Comparison of ENCODE assay signal across 17 cellular contexts in genomic region chr21:14684071-14684470, GRCh38.
DNase-seq lines count a peak whose midpoint lies in the region; ATAC-seq and TF ChIP-seq lines count a peak whose summit lies in the region.
"Had no signal": no experiment of that assay in that cellular context is flagged by ENCODE, and none has a peak within 500 bp of the region (broad histone marks: within the 10 kb centered on the region; RNA-seq: fewer than 3 reads in every experiment).

No MANE protein-coding gene starts in this region.

- peaks cover 4% of the 10 kb centered on the region for H3K9me3 Mint-ChIP-seq in activated CD8-positive, alpha-beta T cell treated with anti-CD3 and anti-CD28 coated beads, Interleukin-2, amount 10 ng/mL, durations not matched to agents 7 days and 5 days (ENCODE audit: insufficient read depth)

- peaks cover 14% of the 10 kb centered on the region for H3K36me3 Mint-ChIP-seq in activated CD8-positive, alpha-beta T cell treated with anti-CD3 and anti-CD28 coated beads, Interleukin-2, amount 10 ng/mL, durations not matched to agents 7 days and 5 days (ENCODE audit: low read depth)

- no peak for TF ChIP-seq POLR2A in gastrocnemius medialis (IDR thresholded peaks at IDR 0.05)

- no peaks in the 10 kb centered on the region for H3K27me3 ChIP-seq in gastrocnemius medialis
- H3K27me3 ChIP-seq: sigmoid colon, SJSA1 had no signal

- ATAC-seq in GM18502 (IDR thresholded peaks at IDR 0.05; ENCODE audit: poor library complexity, unreplicated experiment) (peak; percentile 28), GM19395 (IDR thresholded peaks at IDR 0.05; ENCODE audit: unreplicated experiment) (peak; percentile 38), HG03378 (IDR thresholded peaks at IDR 0.05; ENCODE audit: unreplicated experiment) (peak; percentile 32), gastrocnemius medialis (no peak), GM21390 (IDR thresholded peaks at IDR 0.05; ENCODE audit: unreplicated experiment) (no peak)
- ATAC-seq in activated CD8-positive, alpha-beta T cell treated with anti-CD3 and anti-CD28 coated beads, Interleukin-2, amount 10 ng/mL, durations not matched to agents 7 days and 5 days = no peak

- no peak for TF ChIP-seq CTCF in gastrocnemius medialis (IDR thresholded peaks at IDR 0.05 in 4 of 5, conservative IDR thresholded peaks at IDR 0.05 in 1 of 5)

- H3K9me3 ChIP-seq in gastrocnemius medialis = no peaks in the 10 kb centered on the region
- H3K9me3 ChIP-seq: sigmoid colon, SJSA1 had no signal

- peaks cover 41% of the 10 kb centered on the region for H3K4me1 Mint-ChIP-seq in activated CD8-positive, alpha-beta T cell treated with anti-CD3 and anti-CD28 coated beads, Interleukin-2, amount 10 ng/mL, durations not matched to agents 7 days and 5 days (ENCODE audit: low read depth)

- intact Hi-C loops in gastrocnemius medialis (cut with DNase I; ENCODE audit: low total_unique reads) = no loop called here

- H3K4me1 ChIP-seq in gastrocnemius medialis = no peaks in the 10 kb centered on the region
- H3K4me1 ChIP-seq: sigmoid colon, SJSA1 had no signal

- in situ Hi-C loops in gastrocnemius medialis (cut with MboI; ENCODE audit: low sequenced_read_pairs in 4 of 4) = no loop called here

- no peaks in the 10 kb centered on the region for H3K36me3 ChIP-seq in gastrocnemius medialis
- H3K36me3 ChIP-seq: sigmoid colon, SJSA1 had no signal

- no peak overlapping the region for H3K4me3 ChIP-seq in gastrocnemius medialis
- H3K4me3 ChIP-seq: sigmoid colon, SJSA1 had no signal

- no peak overlapping the region for H3K27ac Mint-ChIP-seq in activated CD8-positive, alpha-beta T cell treated with anti-CD3 and anti-CD28 coated beads, Interleukin-2, amount 10 ng/mL, durations not matched to agents 7 days and 5 days
- H3K27ac Mint-ChIP-seq: activated naive CD8-positive, alpha-beta T cell treated with anti-CD3 and anti-CD28 coated beads for 36 hours had no signal

- CTCF ChIA-PET in activated CD8-positive, alpha-beta T cell treated with anti-CD3 and anti-CD28 coated beads, Interleukin-2, amount 10 ng/mL, durations not matched to agents 7 days and 5 days (lab: Charles Lee) = no interaction called here

- no peak overlapping the region for H3K4me3 Mint-ChIP-seq in activated CD8-positive, alpha-beta T cell treated with anti-CD3 and anti-CD28 coated beads, Interleukin-2, amount 10 ng/mL, durations not matched to agents 7 days and 5 days
- H3K4me3 Mint-ChIP-seq: activated naive CD8-positive, alpha-beta T cell treated with anti-CD3 and anti-CD28 coated beads for 36 hours had no signal

- no peak overlapping the region for H3K27ac ChIP-seq in gastrocnemius medialis
- H3K27ac ChIP-seq: SJSA1 had no signal

- peak; percentile 17 for DNase-seq in left kidney (ENCODE audit: low read depth, low spot score)
- no peak for DNase-seq in activated CD8-positive, alpha-beta T cell treated with anti-CD3 and anti-CD28 coated beads, Interleukin-2, amount 10 ng/mL, durations not matched to agents 7 days and 5 days
- DNase-seq in gastrocnemius medialis = no peak
- DNase-seq in NCI-H774 (lab: John Stamatoyannopoulos, UW) = no peak
- DNase-seq: activated CD8-positive, alpha-beta memory T cell treated with anti-CD3 and anti-CD28 coated beads, Interleukin-2, amount 50 U/mL, for 48 hours; activated naive CD8-positive, alpha-beta T cell treated with anti-CD3 and anti-CD28 coated beads for 36 hours; C1 segment of cervical spinal cord; mesendoderm; NCI-H2029 treated with DMSO at 0.1 percent for 48 hours; nucleus accumbens; sigmoid colon; stimulated activated CD4-positive, alpha-beta T cell treated with anti-CD3 and anti-CD28 coated beads, Interleukin-4, amount 100 ng/mL, for 24 hours had no signal

- POLR2A ChIA-PET in activated CD8-positive, alpha-beta T cell treated with anti-CD3 and anti-CD28 coated beads, Interleukin-2, amount 10 ng/mL, durations not matched to agents 7 days and 5 days (lab: Charles Lee) = no interaction called here

- H3K27me3 Mint-ChIP-seq in activated CD8-positive, alpha-beta T cell treated with anti-CD3 and anti-CD28 coated beads, Interleukin-2, amount 10 ng/mL, durations not matched to agents 7 days and 5 days (ENCODE audit: low read depth) = no peaks in the 10 kb centered on the region

Comparison
In these comparisons a context has a peak if more than half of its experiments do, and no peak if none do; other contexts are left out.
1. ATAC-seq: peak in GM18502 (single experiment), GM19395 (single experiment) and HG03378 (single experiment); none in activated CD8-positive, alpha-beta T cell treated with anti-CD3 and anti-CD28 coated beads, Interleukin-2, amount 10 ng/mL, durations not matched to agents 7 days and 5 days (single experiment), gastrocnemius medialis (0 of 2) and GM21390 (single experiment).